Comparison of ENCODE assay signal across 8 cellular contexts in genomic region chr2:140863713-140864112, GRCh38.
DNase-seq lines count a peak whose midpoint lies in the region; ATAC-seq, FAIRE-seq and TF ChIP-seq lines count a peak whose summit lies in the region.

No MANE protein-coding gene starts in this region.

- H3K9ac ChIP-seq in kidney (ENCODE audit: low read length in 2 of 2), result no peak overlapping the region

- H3K36me3 ChIP-seq in H7 (replicated peaks; ENCODE audit: control insufficient read depth, insufficient read depth, low read length) (no peaks in the 10 kb centered on the region), kidney (ENCODE audit: control insufficient read depth in 1 of 2, insufficient read depth in 2 of 2, low read length in 2 of 2) (no peaks in the 10 kb centered on the region)

- CTCF ChIA-PET in WTC11 (lab: Charles Lee), result interaction anchor here (0.8 to 1.9 kb wide), 14 partner anchors 9 to 1277 kb away, joined by 3 to 12 read pairs (median 5); no protein-coding TSS in a partner anchor

- H3K27me3 ChIP-seq in H7 (ENCODE audit: control insufficient read depth, insufficient read depth, low read length), result no peaks in the 10 kb centered on the region

- peaks cover 14% of the 10 kb centered on the region for H3K9me3 Mint-ChIP-seq in WTC11
- peaks cover 4 to 46% (median 7%) of the 10 kb centered on the region in 6 donors for H3K9me3 Mint-ChIP-seq in immature natural killer cell

- intact Hi-C loops in kidney (cut with DNase I), result no loop called here

- H3K36me3 Mint-ChIP-seq in WTC11 (peaks cover 2% of the 10 kb centered on the region), immature natural killer cell (peaks cover 0 to 6% (median 0%) of the 10 kb centered on the region in 3 donors)

- H3K4me3 ChIP-seq in H7 (ENCODE audit: insufficient read depth, low read depth, low read length) (no peak overlapping the region), kidney (ENCODE audit: low read length in 2 of 2) (no peak overlapping the region)

- H3K9me3 ChIP-seq in kidney (ENCODE audit: control insufficient read depth in 1 of 2, low read length in 2 of 2), result no peaks in the 10 kb centered on the region

- H3K27ac ChIP-seq in kidney (ENCODE audit: low read depth in 2 of 2, low read length in 2 of 2), result no peak overlapping the region

- H3K27ac Mint-ChIP-seq in WTC11 (no peak overlapping the region), immature natural killer cell (no peak overlapping the region)

- DNase-seq in DMS53 (lab: John Stamatoyannopoulos, UW) (peak; percentile 42), H7 (peak; percentile 13), NCI-H1694 treated with DMSO at 0.1 percent for 48 hours (lab: John Stamatoyannopoulos, UW) (peak; percentile 71), WTC11 (ENCODE audit: low spot score) (no peak), kidney (no peak), amygdala (lab: John Stamatoyannopoulos, UW) (no peak), immature natural killer cell (no peak)

- H3K4me1 ChIP-seq in kidney (ENCODE audit: control insufficient read depth in 1 of 2, insufficient read depth in 1 of 2, low read depth in 1 of 2, low read length in 2 of 2), result no peaks in the 10 kb centered on the region

- no peak overlapping the region for H3K4me3 Mint-ChIP-seq in WTC11
- H3K4me3 Mint-ChIP-seq in immature natural killer cell, result no peak overlapping the region

- H3K27me3 Mint-ChIP-seq in WTC11 (ENCODE audit: low read depth), result no peaks in the 10 kb centered on the region
- peaks cover 0 to 2% (median 0%) of the 10 kb centered on the region in 3 donors for H3K27me3 Mint-ChIP-seq in immature natural killer cell (ENCODE audit: low read depth in 3 of 3)

- H3K4me1 Mint-ChIP-seq in WTC11 (peaks cover 8% of the 10 kb centered on the region), immature natural killer cell (no peaks in the 10 kb centered on the region)

- TF ChIP-seq CTCF in WTC11 (IDR thresholded peaks at IDR 0.05), result no peak; the same call in 1 of the 2 replicates
- peak; percentile 50 for TF ChIP-seq CTCF in kidney (IDR thresholded peaks at IDR 0.05; ENCODE audit: borderline replicate concordance, extremely low read depth, insufficient read depth)

- peak; percentile 53 for ATAC-seq in WTC11
- no peak for ATAC-seq in GM18873 (IDR thresholded peaks at IDR 0.05; ENCODE audit: low FRiP score, unreplicated experiment)

- FAIRE-seq in kidney (lab: Jason Lieb, UNC), result peak; percentile 55

- POLR2A ChIA-PET in WTC11 (lab: Charles Lee), result no interaction called here

TF ChIP-seq in WTC11, 78 proteins besides CTCF, POLR2A, EP300 and RAD21:
- TF ChIP-seq ATF1 (CRISPR knock-in tag; IDR thresholded peaks at IDR 0.05) (no peak), OVOL2 (CRISPR knock-in tag; IDR thresholded peaks at IDR 0.05; ENCODE audit: borderline replicate concordance) (no peak), STAT6 (CRISPR knock-in tag; conservative IDR thresholded peaks at IDR 0.05; ENCODE audit: low read depth) (no peak), ESRRA (CRISPR knock-in tag; IDR thresholded peaks at IDR 0.05; ENCODE audit: borderline replicate concordance) (no peak), IRF1 (CRISPR knock-in tag; IDR thresholded peaks at IDR 0.05) (no peak), AR (CRISPR knock-in tag; IDR thresholded peaks at IDR 0.05) (no peak), CREB1 (CRISPR knock-in tag; IDR thresholded peaks at IDR 0.05) (no peak), GABPB1 (CRISPR knock-in tag; IDR thresholded peaks at IDR 0.05) (peak; percentile 80)

Comparison
In these comparisons a context has a peak if more than half of its experiments do, and no peak if none do; other contexts are left out.
1. DNase-seq: peak in DMS53 (single experiment), H7 (single experiment) and NCI-H1694 treated with DMSO at 0.1 percent for 48 hours (single experiment); none in WTC11 (single experiment), kidney (single experiment), amygdala (0 of 56) and immature natural killer cell (0 of 3).